In genomic region chr11:61361237-61361636, GRCh38 we compare ENCODE assay signal across 8 cellular contexts. TPM values are rescaled to one million over a fixed set of nuclear protein-coding genes. Genes with fewer than 3 reads are reported as not detected.
DNase-seq lines count a peak whose midpoint lies in the region; ATAC-seq and TF ChIP-seq lines count a peak whose summit lies in the region.

No MANE protein-coding gene starts in this region.

- peaks cover 28% of the 10 kb centered on the region for H3K4me1 Mint-ChIP-seq in activated CD4-positive, alpha-beta T cell treated with anti-CD3 and anti-CD28 coated beads, Interleukin-2, amount 10 ng/mL, durations not matched to agents 24 days and 14 days
- peaks cover 36% of the 10 kb centered on the region for H3K4me1 Mint-ChIP-seq in activated naive CD8-positive, alpha-beta T cell treated with anti-CD3 and anti-CD28 coated beads, Interleukin-2, amount 10 ng/mL, durations not matched to agents 7 days and 5 days

- peak overlapping the region; percentile 100 for H3K27ac ChIP-seq in thoracic aorta

- no peaks in the 10 kb centered on the region for H3K9me3 ChIP-seq in thoracic aorta

- no peaks in the 10 kb centered on the region for H3K9me3 Mint-ChIP-seq in activated CD4-positive, alpha-beta T cell treated with anti-CD3 and anti-CD28 coated beads, Interleukin-2, amount 10 ng/mL, durations not matched to agents 24 days and 14 days
- no peaks in the 10 kb centered on the region for H3K9me3 Mint-ChIP-seq in activated naive CD8-positive, alpha-beta T cell treated with anti-CD3 and anti-CD28 coated beads, Interleukin-2, amount 10 ng/mL, durations not matched to agents 7 days and 5 days

- H3K27me3 Mint-ChIP-seq in activated CD4-positive, alpha-beta T cell treated with anti-CD3 and anti-CD28 coated beads, Interleukin-2, amount 10 ng/mL, durations not matched to agents 24 days and 14 days, result no peaks in the 10 kb centered on the region
- no peaks in the 10 kb centered on the region for H3K27me3 Mint-ChIP-seq in activated naive CD8-positive, alpha-beta T cell treated with anti-CD3 and anti-CD28 coated beads, Interleukin-2, amount 10 ng/mL, durations not matched to agents 7 days and 5 days

- peaks cover 20% of the 10 kb centered on the region for H3K36me3 Mint-ChIP-seq in activated CD4-positive, alpha-beta T cell treated with anti-CD3 and anti-CD28 coated beads, Interleukin-2, amount 10 ng/mL, durations not matched to agents 24 days and 14 days (ENCODE audit: low read depth)
- H3K36me3 Mint-ChIP-seq in activated naive CD8-positive, alpha-beta T cell treated with anti-CD3 and anti-CD28 coated beads, Interleukin-2, amount 10 ng/mL, durations not matched to agents 7 days and 5 days, result peaks cover 5% of the 10 kb centered on the region

- in situ Hi-C loops in KBM-7 (cut with MboI; ENCODE audit: low pct_unique_long_range_greater_than_20kb, low sequenced_read_pairs), result no loop called here

- peak overlapping the region; percentile 98 for H3K4me3 ChIP-seq in thoracic aorta

- H3K36me3 ChIP-seq in thoracic aorta, result peaks cover 9% of the 10 kb centered on the region

- peak overlapping the region; percentile 96 for H3K4me3 Mint-ChIP-seq in activated CD4-positive, alpha-beta T cell treated with anti-CD3 and anti-CD28 coated beads, Interleukin-2, amount 10 ng/mL, durations not matched to agents 24 days and 14 days
- H3K4me3 Mint-ChIP-seq in activated naive CD8-positive, alpha-beta T cell treated with anti-CD3 and anti-CD28 coated beads, Interleukin-2, amount 10 ng/mL, durations not matched to agents 7 days and 5 days, result peak overlapping the region; percentile 95

- TF ChIP-seq CTCF in thoracic aorta (IDR thresholded peaks at IDR 0.05), result no peak

- peak overlapping the region; percentile 95 for H3K27ac Mint-ChIP-seq in activated CD4-positive, alpha-beta T cell treated with anti-CD3 and anti-CD28 coated beads, Interleukin-2, amount 10 ng/mL, durations not matched to agents 24 days and 14 days
- peak overlapping the region; percentile 94 for H3K27ac Mint-ChIP-seq in activated naive CD8-positive, alpha-beta T cell treated with anti-CD3 and anti-CD28 coated beads, Interleukin-2, amount 10 ng/mL, durations not matched to agents 7 days and 5 days

- ATAC-seq in activated naive CD8-positive, alpha-beta T cell treated with anti-CD3 and anti-CD28 coated beads, Interleukin-2, amount 10 ng/mL, durations not matched to agents 7 days and 5 days (ENCODE audit: low read depth), result no peak
- ATAC-seq in left colon, result peak; percentile 4
- ATAC-seq in thoracic aorta (ENCODE audit: insufficient number of reproducible peaks, low FRiP score, low read depth), result no peak
- ATAC-seq in HG03457 (IDR thresholded peaks at IDR 0.05; ENCODE audit: unreplicated experiment), result no peak

- POLR2A ChIA-PET in activated naive CD8-positive, alpha-beta T cell treated with anti-CD3 and anti-CD28 coated beads, Interleukin-2, amount 10 ng/mL, durations not matched to agents 7 days and 5 days (lab: Charles Lee), result interaction anchor here (1.1 to 3.7 kb wide), 12 partner anchors 10 to 68 kb away, joined by 3 to 36 read pairs (median 11); partner anchors contain the start of genes CPSF7, DDB1, SDHAF2 and TKFC

- DNase-seq in activated CD4-positive, alpha-beta T cell treated with anti-CD3 and anti-CD28 coated beads, Interleukin-2, amount 10 ng/mL, durations not matched to agents 24 days and 14 days, result no peak
- DNase-seq in activated CD4-positive, alpha-beta T cell treated with anti-CD3 and anti-CD28 coated beads, Interleukin-2, amount 50 U/mL, for 1 hour, result no peak
- DNase-seq in activated naive CD8-positive, alpha-beta T cell treated with anti-CD3 and anti-CD28 coated beads, Interleukin-2, amount 10 ng/mL, durations not matched to agents 7 days and 5 days, result no peak
- DNase-seq in left colon (no peak), thoracic aorta (ENCODE audit: low spot score) (no peak), cortex of kidney (lab: John Stamatoyannopoulos, UW) (no peak), KBM-7 (no peak)

- peaks cover 13 to 31% of the 10 kb centered on the region in 2 donors for H3K4me1 ChIP-seq in thoracic aorta (ENCODE audit: control insufficient read depth in 1 of 2, low read depth in 2 of 2)

- no peaks in the 10 kb centered on the region for H3K27me3 ChIP-seq in thoracic aorta (replicated peaks; ENCODE audit: insufficient read depth)

- intact Hi-C loops in activated CD4-positive, alpha-beta T cell treated with anti-CD3 and anti-CD28 coated beads, Interleukin-2, amount 10 ng/mL, durations not matched to agents 24 days and 14 days (cut with micrococcal nuclease), result loop anchor here (1.0 to 10.0 kb wide), 2 partner anchors 67 to 434 kb away; partner anchors contain the start of genes FEN1 and TMEM258
- intact Hi-C loops in left colon (cut with DNase I, micrococcal nuclease), result no loop called here

RNA-seq across cellular contexts. Expression of gene CYB561A3, which starts 0.4 kb away (rescaled TPM):
- 34.9 and 35.1 TPM in 2 replicates for total RNA-seq in activated CD4-positive, alpha-beta T cell treated with anti-CD3 and anti-CD28 coated beads, Interleukin-2, amount 10 ng/mL, durations not matched to agents 24 days and 14 days
- total RNA-seq in activated naive CD8-positive, alpha-beta T cell treated with anti-CD3 and anti-CD28 coated beads, Interleukin-2, amount 10 ng/mL, durations not matched to agents 7 days and 5 days, result 10 to 100 TPM; 43.6 to 44.7 TPM
- 10 to 100 TPM; 80.6 to 80.8 TPM for total RNA-seq in left colon
- total RNA-seq in thoracic aorta, result 10 to 100 TPM; 37.1 to 80.8 TPM

RNA-seq across cellular contexts. Expression of gene TMEM138, which starts 0.9 kb away (rescaled TPM):
- total RNA-seq in activated CD4-positive, alpha-beta T cell treated with anti-CD3 and anti-CD28 coated beads, Interleukin-2, amount 10 ng/mL, durations not matched to agents 24 days and 14 days, result 65.2 and 69.9 TPM in 2 replicates
- 10 to 100 TPM; 53.4 to 57.7 TPM for total RNA-seq in activated naive CD8-positive, alpha-beta T cell treated with anti-CD3 and anti-CD28 coated beads, Interleukin-2, amount 10 ng/mL, durations not matched to agents 7 days and 5 days
- total RNA-seq in left colon, result 10 to 100 TPM; 33.9 to 40.5 TPM
- 10 to 100 TPM; 49.7 to 63.5 TPM for total RNA-seq in thoracic aorta

RNA-seq across cellular contexts. Expression of gene TKFC, which starts 28.2 kb away (rescaled TPM):
- total RNA-seq in activated CD4-positive, alpha-beta T cell treated with anti-CD3 and anti-CD28 coated beads, Interleukin-2, amount 10 ng/mL, durations not matched to agents 24 days and 14 days, result 81.7 and 84.7 TPM in 2 replicates
- 10 to 100 TPM; 31.5 to 34.3 TPM for total RNA-seq in activated naive CD8-positive, alpha-beta T cell treated with anti-CD3 and anti-CD28 coated beads, Interleukin-2, amount 10 ng/mL, durations not matched to agents 7 days and 5 days
- 10 to 100 TPM; 58.5 to 61.5 TPM for total RNA-seq in left colon
- total RNA-seq in thoracic aorta, result 10 to 100 TPM; 22.5 to 29.2 TPM

RNA-seq across cellular contexts. Expression of gene DDB1, which starts 28.3 kb away (rescaled TPM):
- 265 and 268 TPM in 2 replicates for total RNA-seq in activated CD4-positive, alpha-beta T cell treated with anti-CD3 and anti-CD28 coated beads, Interleukin-2, amount 10 ng/mL, durations not matched to agents 24 days and 14 days
- 100 to 1,000 TPM; 168 to 181 TPM for total RNA-seq in activated naive CD8-positive, alpha-beta T cell treated with anti-CD3 and anti-CD28 coated beads, Interleukin-2, amount 10 ng/mL, durations not matched to agents 7 days and 5 days
- total RNA-seq in left colon (100 to 1,000 TPM; 138 to 149 TPM), thoracic aorta (100 to 1,000 TPM; 122 to 144 TPM)

RNA-seq across cellular contexts. Expression of gene TMEM216, which starts 31.1 kb away (rescaled TPM):
- total RNA-seq in activated CD4-positive, alpha-beta T cell treated with anti-CD3 and anti-CD28 coated beads, Interleukin-2, amount 10 ng/mL, durations not matched to agents 24 days and 14 days, result 17.0 and 18.3 TPM in 2 replicates
- 10 to 100 TPM; 10.5 to 11.1 TPM for total RNA-seq in activated naive CD8-positive, alpha-beta T cell treated with anti-CD3 and anti-CD28 coated beads, Interleukin-2, amount 10 ng/mL, durations not matched to agents 7 days and 5 days
- total RNA-seq in left colon (1 to 10 TPM; 7.9 to 8.5 TPM), thoracic aorta (10 to 100 TPM in 1 of 2 donors, 1 to 10 TPM in 1; 5.6 to 13.0 TPM)
